Comparison of ENCODE assay signal across 8 cellular contexts in genomic region chrX:40474205-40474626, GRCh38.
DNase-seq lines count a peak whose midpoint lies in the region; ATAC-seq, FAIRE-seq and TF ChIP-seq lines count a peak whose summit lies in the region.

No MANE protein-coding gene starts in this region.

- H3K4me3 Mint-ChIP-seq in activated CD4-positive, alpha-beta T cell treated with anti-CD3 and anti-CD28 coated beads, Interleukin-2, amount 10 ng/mL, durations not matched to agents 7 days and 5 days = no peak overlapping the region

- no peaks in the 10 kb centered on the region for H3K9me3 Mint-ChIP-seq in activated CD4-positive, alpha-beta T cell treated with anti-CD3 and anti-CD28 coated beads, Interleukin-2, amount 10 ng/mL, durations not matched to agents 7 days and 5 days

- no peak overlapping the region for H2BK120ac ChIP-seq in H1 (replicated peaks; ENCODE audit: low read depth, low read length)

- DNase-seq in NCI-H2227 (lab: John Stamatoyannopoulos, UW; ENCODE audit: unreplicated experiment) (peak; percentile 83), H1 (ENCODE audit: low read depth in 1 of 2, low spot score in 2 of 2) (peak; percentile 60 to 68), pancreas (peak in 4 of 6 donors; percentile 26 to 62 (median 42)), foreskin melanocyte (no peak), activated T-cell treated with anti-CD3 and anti-CD28 coated beads for 4 hours (no peak)
- DNase-seq in activated CD4-positive, alpha-beta T cell treated with anti-CD3 and anti-CD28 coated beads, Interleukin-2, amount 10 ng/mL, durations not matched to agents 7 days and 5 days = no peak
- no peak for DNase-seq in stimulated activated CD4-positive, alpha-beta T cell treated with anti-CD3 and anti-CD28 coated beads, Interleukin-15, amount 100 ng/mL, for 24 hours

- H2AFZ ChIP-seq in H1 (ENCODE audit: low read length) = no peak overlapping the region

- no peaks in the 10 kb centered on the region for H3K27me3 Mint-ChIP-seq in activated CD4-positive, alpha-beta T cell treated with anti-CD3 and anti-CD28 coated beads, Interleukin-2, amount 10 ng/mL, durations not matched to agents 7 days and 5 days

- no peak overlapping the region for H2AK5ac ChIP-seq in H1 (ENCODE audit: low read depth, low read length)

- H2BK5ac ChIP-seq in H1 (ENCODE audit: low read depth, low read length) = no peak overlapping the region

- no peak overlapping the region for H3K4ac ChIP-seq in H1 (replicated peaks; ENCODE audit: insufficient read length, low read depth, low read length)

- H2BK20ac ChIP-seq in H1 (ENCODE audit: low read length) = no peak overlapping the region

- POLR2A ChIA-PET in H1 (lab: Charles Lee; ENCODE audit: partially characterized antibody) = no interaction called here
- POLR2A ChIA-PET in activated CD4-positive, alpha-beta T cell treated with anti-CD3 and anti-CD28 coated beads, Interleukin-2, amount 10 ng/mL, durations not matched to agents 7 days and 5 days (lab: Charles Lee) = no interaction called here

- no peaks in the 10 kb centered on the region for H3K9me3 ChIP-seq in H1 (ENCODE audit: insufficient read depth in 2 of 2, low read depth in 1 of 2, low read length in 1 of 2)
- no peaks in the 10 kb centered on the region for H3K9me3 ChIP-seq in pancreas

- no peaks in the 10 kb centered on the region for H3K79me1 ChIP-seq in H1 (ENCODE audit: low read depth, low read length)

- H3K23ac ChIP-seq in H1 (ENCODE audit: insufficient read length) = no peak overlapping the region

- H4K5ac ChIP-seq in H1 (ENCODE audit: insufficient read length, low read depth, low read length) = no peak overlapping the region

- ATAC-seq in GM18909 (IDR thresholded peaks at IDR 0.05; ENCODE audit: poor library complexity, unreplicated experiment) (peak; percentile 41), pancreas (peak; percentile 40 to 67 (median 42))

- H3K36me3 ChIP-seq in H1 (ENCODE audit: control insufficient read depth in 2 of 4, insufficient read depth in 4 of 4, low read length in 3 of 4) (no peaks in the 10 kb centered on the region; a peak in 1 of 8 replicates), pancreas (no peaks in the 10 kb centered on the region)

- no peak for TF ChIP-seq POLR2A in H1 (IDR thresholded peaks at IDR 0.05; ENCODE audit: control extremely low read depth in 1 of 2, low read depth in 2 of 2, low read length in 2 of 2)

- H3K23me2 ChIP-seq in H1 (ENCODE audit: low read depth, low read length) = no peaks in the 10 kb centered on the region

- H3K18ac ChIP-seq in H1 (ENCODE audit: extremely low read depth, low read length) = no peak overlapping the region

- intact Hi-C loops in pancreas (cut with DNase I) = no loop called here

- no peaks in the 10 kb centered on the region for H3K79me2 ChIP-seq in H1 (ENCODE audit: control insufficient read depth in 1 of 2, insufficient read depth in 2 of 2, low read length in 2 of 2)

- WGBS in H1 (ENCODE audit: extremely low coverage in 1 of 2, insufficient coverage in 1 of 2, insufficient read length in 1 of 2, insufficient replicate concordance in 2 of 2, low coverage in 1 of 2, low lambda C conversion rate in 2 of 2, missing lambda C conversion rate in 1 of 2), 2 experiments = 1% methylated on average over 12 of the region's 14 CpGs; no CpG with 5 or more reads in 1 of the 2 experiments
- WGBS in pancreas, 2 donors = 19 to 42% methylated on average over 14 of the region's 14 CpGs

- TF ChIP-seq EP300 in H1 (IDR thresholded peaks at IDR 0.05; ENCODE audit: borderline replicate concordance in 1 of 2, low read depth in 2 of 2, low read length in 2 of 2) = no peak

- FAIRE-seq in H1 (lab: Jason Lieb, UNC) = peak; percentile 28
- no peak for FAIRE-seq in pancreas (lab: Jason Lieb, UNC)

- no peak overlapping the region for H4K91ac ChIP-seq in H1 (replicated peaks; ENCODE audit: insufficient read length, low read length)

- H3K9ac ChIP-seq in H1 (replicated peaks in 1 of 4; ENCODE audit: extremely low read depth in 1 of 4, low read depth in 3 of 4, low read length in 3 of 4) = no peak overlapping the region

- no peak for TF ChIP-seq CTCF in H1 (IDR thresholded peaks at IDR 0.05; ENCODE audit: control extremely low read depth in 1 of 3, insufficient read depth in 1 of 3, low read depth in 1 of 3, low read length in 3 of 3)
- TF ChIP-seq CTCF in pancreas (IDR thresholded peaks at IDR 0.05) = no peak

- H4K8ac ChIP-seq in H1 (ENCODE audit: extremely low read depth, insufficient read depth, low read length) = no peak overlapping the region

- H3K4me1 ChIP-seq in H1 (replicated peaks in 1 of 4; ENCODE audit: control insufficient read depth in 3 of 4, insufficient read depth in 4 of 4, low read length in 3 of 4) = peaks cover 9 to 20% (median 17%) of the 10 kb centered on the region in 4 experiments; a peak in 6 of 7 replicates
- H3K4me1 ChIP-seq in pancreas = no peaks in the 10 kb centered on the region

- 0 out of 8 replicates have a peak overlapping the region, but pooled peaks of 1 of the 4 experiments have one; percentile 28 for H3K4me3 ChIP-seq in H1 (ENCODE audit: extremely low read depth in 1 of 4, insufficient read depth in 2 of 4, low read depth in 3 of 4, low read length in 4 of 4)
- H3K4me3 ChIP-seq in pancreas = no peak overlapping the region

- no peak overlapping the region for H3K14ac ChIP-seq in H1 (ENCODE audit: insufficient read length)

- no peak overlapping the region for H2BK15ac ChIP-seq in H1 (ENCODE audit: low read length)

- TF ChIP-seq RAD21 in H1 (IDR thresholded peaks at IDR 0.05 in 1 of 2, conservative IDR thresholded peaks at IDR 0.05 in 1 of 2; ENCODE audit: low read depth in 2 of 2, low read length in 2 of 2) = no peak

- H3K27ac ChIP-seq in H1 (ENCODE audit: low read depth, low read length) (no peak overlapping the region), pancreas (peak overlapping the region in 2 of 4 donors; percentile 0 to 57)

- CTCF ChIA-PET in H1 (lab: Charles Lee; ENCODE audit: partially characterized antibody) = interaction anchor here (1.4 to 1.5 kb wide), 2 partner anchors 63 to 70 kb away, joined by 4 to 5 read pairs; no protein-coding TSS in a partner anchor
- CTCF ChIA-PET in activated CD4-positive, alpha-beta T cell treated with anti-CD3 and anti-CD28 coated beads, Interleukin-2, amount 10 ng/mL, durations not matched to agents 7 days and 5 days (lab: Charles Lee) = no interaction called here

- no peak overlapping the region for H3K56ac ChIP-seq in H1 (replicated peaks; ENCODE audit: insufficient read length, low read depth, low read length)

- no peaks in the 10 kb centered on the region for H3K36me3 Mint-ChIP-seq in activated CD4-positive, alpha-beta T cell treated with anti-CD3 and anti-CD28 coated beads, Interleukin-2, amount 10 ng/mL, durations not matched to agents 7 days and 5 days (ENCODE audit: low read depth)

- peak overlapping the region; percentile 4 to 46 for H3K4me2 ChIP-seq in H1 (ENCODE audit: insufficient read depth in 1 of 2, low read depth in 2 of 2, low read length in 2 of 2)

- no peaks in the 10 kb centered on the region for H3K27me3 ChIP-seq in H1 (replicated peaks in 1 of 4; ENCODE audit: control insufficient read depth in 3 of 4, extremely low read depth in 1 of 4, insufficient read depth in 3 of 4, low read length in 3 of 4)
- peaks cover 0 to 6% (median 0%) of the 10 kb centered on the region in 4 donors for H3K27me3 ChIP-seq in pancreas

- H4K20me1 ChIP-seq in H1 (replicated peaks in 1 of 2; ENCODE audit: control insufficient read depth in 1 of 2, insufficient read depth in 2 of 2, low read length in 2 of 2) = no peaks in the 10 kb centered on the region

- H3K4me1 Mint-ChIP-seq in activated CD4-positive, alpha-beta T cell treated with anti-CD3 and anti-CD28 coated beads, Interleukin-2, amount 10 ng/mL, durations not matched to agents 7 days and 5 days = peaks cover 29% of the 10 kb centered on the region

- no peak overlapping the region for H2BK12ac ChIP-seq in H1 (ENCODE audit: low read depth, low read length)

- no peak overlapping the region for H3K27ac Mint-ChIP-seq in activated CD4-positive, alpha-beta T cell treated with anti-CD3 and anti-CD28 coated beads, Interleukin-2, amount 10 ng/mL, durations not matched to agents 7 days and 5 days

TF ChIP-seq in H1, 55 proteins besides CTCF, POLR2A, EP300 and RAD21 (continues in another document):
- TF ChIP-seq BRCA1 (IDR thresholded peaks at IDR 0.05; ENCODE audit: low read depth, low read length) (no peak), MAFK (IDR thresholded peaks at IDR 0.05; ENCODE audit: low read depth, low read length) (no peak), JUND (IDR thresholded peaks at IDR 0.05; ENCODE audit: low read length) (peak; percentile 66), CREB1 (IDR thresholded peaks at IDR 0.05) (peak; percentile 72; the same call in 1 of the 2 replicates), ATF2 (IDR thresholded peaks at IDR 0.05; ENCODE audit: low read length) (peak; percentile 95), GTF2F1 (IDR thresholded peaks at IDR 0.05; ENCODE audit: borderline replicate concordance, low read depth, low read length) (no peak), SP1 (IDR thresholded peaks at IDR 0.05; ENCODE audit: low read depth, low read length) (no peak), GABPA (IDR thresholded peaks at IDR 0.05; ENCODE audit: borderline replicate concordance, insufficient read depth, low read length) (no peak), BCL11A (IDR thresholded peaks at IDR 0.05; ENCODE audit: low read depth in 2 of 2, low read length in 2 of 2) (no peak), RBBP5 (IDR thresholded peaks at IDR 0.05; ENCODE audit: borderline replicate concordance, low read depth, low read length) (0 out of 2 replicates have a peak, but pooled peaks have one; percentile 41), SIX5 (IDR thresholded peaks at IDR 0.05; ENCODE audit: low read depth, low read length) (no peak), MAX (IDR thresholded peaks at IDR 0.05) (peak; percentile 39; the same call in 1 of the 2 replicates), SIRT6 (IDR thresholded peaks at IDR 0.05; ENCODE audit: low read length) (no peak), SIN3A (conservative IDR thresholded peaks at IDR 0.05 in 1 of 2, IDR thresholded peaks at IDR 0.05 in 1 of 2; ENCODE audit: low read depth in 1 of 2, low read length in 2 of 2) (peak; percentile 76 to 82; a peak in 3 of 4 replicates)

Comparison
In these comparisons a context has a peak if more than half of its experiments do, and no peak if none do; other contexts are left out.
1. DNase-seq: peak in NCI-H2227 (single experiment), H1 (2 of 2) and pancreas (4 of 6); none in activated CD4-positive, alpha-beta T cell treated with anti-CD3 and anti-CD28 coated beads, Interleukin-2, amount 10 ng/mL, durations not matched to agents 7 days and 5 days (single experiment), stimulated activated CD4-positive, alpha-beta T cell treated with anti-CD3 and anti-CD28 coated beads, Interleukin-15, amount 100 ng/mL, for 24 hours (single experiment), foreskin melanocyte (single experiment) and activated T-cell treated with anti-CD3 and anti-CD28 coated beads for 4 hours (single experiment).